In the genomic region with DNA sequence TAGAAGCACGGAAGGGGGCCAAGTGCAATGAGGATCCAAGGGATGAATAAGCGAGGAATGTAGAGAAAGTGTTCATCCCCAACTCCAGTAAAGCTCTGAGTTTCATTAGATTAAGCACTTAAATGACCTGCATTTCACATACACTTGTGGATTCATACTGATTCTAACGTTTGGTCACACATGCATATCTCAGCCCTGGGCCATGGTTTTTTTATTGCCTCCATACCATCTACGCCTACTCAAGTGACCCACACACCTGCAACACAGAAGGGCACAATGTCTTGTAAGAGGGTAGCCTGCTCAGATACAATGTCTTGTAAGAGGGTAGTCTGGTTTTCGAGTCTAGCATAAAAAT, we compare ENCODE assay signal across 7 cellular contexts. TPM values are rescaled to one million over a fixed set of nuclear protein-coding genes. Genes with fewer than 3 reads are reported as not detected.
DNase-seq lines count a peak whose midpoint lies in the region; ATAC-seq and TF ChIP-seq lines count a peak whose summit lies in the region.

No MANE protein-coding gene starts in this region.

- peak; percentile 17 for ATAC-seq in GM18907 (IDR thresholded peaks at IDR 0.05; ENCODE audit: unreplicated experiment)
- peak; percentile 18 for ATAC-seq in HG02885 (IDR thresholded peaks at IDR 0.05; ENCODE audit: poor library complexity, unreplicated experiment)
- ATAC-seq in activated B cell treated with CpG ODN at 0.5 μM for 24 hours (ENCODE audit: low read depth), result no peak

- peaks cover 16% of the 10 kb centered on the region for H3K36me3 Mint-ChIP-seq in activated B cell treated with CpG ODN at 0.5 μM for 24 hours (ENCODE audit: low read depth)

- H3K27me3 Mint-ChIP-seq in activated B cell treated with CpG ODN at 0.5 μM for 24 hours, result peaks cover 2% of the 10 kb centered on the region

- no peak for TF ChIP-seq CTCF in activated B cell treated with CpG ODN at 0.5 μM for 24 hours (IDR thresholded peaks at IDR 0.05)

- DNase-seq in activated B cell treated with CpG ODN at 0.5 μM for 24 hours (no peak), substantia nigra (lab: John Stamatoyannopoulos, UW) (no peak), SIG-M5 treated with dmso at 0.1 percent for 504 hours (lab: John Stamatoyannopoulos, UW; ENCODE audit: unreplicated experiment) (no peak), NCI-H1436 treated with DMSO at 0.1 percent for 48 hours (lab: John Stamatoyannopoulos, UW) (no peak)

- peak overlapping the region; percentile 95 for H3K4me3 Mint-ChIP-seq in activated B cell treated with CpG ODN at 0.5 μM for 24 hours

- intact Hi-C loops in activated B cell treated with CpG ODN at 0.5 μM for 24 hours (cut with micrococcal nuclease), result loop anchor here (1.0 to 5.0 kb wide), 3 partner anchors 37 to 280 kb away; a partner anchor contains a TSS

- peak overlapping the region; percentile 93 for H3K4me3 ChIP-seq in iPS-18c (ENCODE audit: insufficient read depth, low read depth, low read length)

- no peaks in the 10 kb centered on the region for H3K9me3 ChIP-seq in iPS-18c (ENCODE audit: control insufficient read depth, insufficient read depth, low read length)

- peaks cover 43% of the 10 kb centered on the region for H3K4me1 Mint-ChIP-seq in activated B cell treated with CpG ODN at 0.5 μM for 24 hours

- CTCF ChIA-PET in activated B cell treated with CpG ODN at 0.5 μM for 24 hours (lab: Charles Lee), result interaction anchor here (1.0 to 1.3 kb wide), 2 partner anchors 38 to 223 kb away, joined by 3 to 5 read pairs; a partner anchor contains a TSS

- no peaks in the 10 kb centered on the region for H3K9me3 Mint-ChIP-seq in activated B cell treated with CpG ODN at 0.5 μM for 24 hours

- peak overlapping the region; percentile 94 for H3K27ac ChIP-seq in substantia nigra (ENCODE audit: low read depth, low read length, poor library complexity, severe bottlenecking)

- H3K27ac Mint-ChIP-seq in activated B cell treated with CpG ODN at 0.5 μM for 24 hours, result peak overlapping the region; percentile 89

- POLR2A ChIA-PET in activated B cell treated with CpG ODN at 0.5 μM for 24 hours (lab: Charles Lee), result interaction anchor here (2.9 to 4.2 kb wide), 2 partner anchors 36 to 43 kb away, joined by 37 to 40 read pairs; a partner anchor contains a TSS

RNA-seq across cellular contexts. Expression of a gene that starts 0.6 kb away (rescaled TPM):
- 44.4 and 44.9 TPM in 2 replicates for total RNA-seq in activated B cell treated with CpG ODN at 0.5 μM for 24 hours

RNA-seq across cellular contexts. Expression of a gene that starts 37.5 kb away (rescaled TPM):
- 19.0 and 24.7 TPM in 2 replicates for total RNA-seq in activated B cell treated with CpG ODN at 0.5 μM for 24 hours

RNA-seq across cellular contexts. Expression of a gene that starts 43.4 kb away (rescaled TPM):
- 4.9 and 5.3 TPM in 2 replicates for total RNA-seq in activated B cell treated with CpG ODN at 0.5 μM for 24 hours
